Comparison of ENCODE assay signal across 33 cellular contexts in the genomic region with DNA sequence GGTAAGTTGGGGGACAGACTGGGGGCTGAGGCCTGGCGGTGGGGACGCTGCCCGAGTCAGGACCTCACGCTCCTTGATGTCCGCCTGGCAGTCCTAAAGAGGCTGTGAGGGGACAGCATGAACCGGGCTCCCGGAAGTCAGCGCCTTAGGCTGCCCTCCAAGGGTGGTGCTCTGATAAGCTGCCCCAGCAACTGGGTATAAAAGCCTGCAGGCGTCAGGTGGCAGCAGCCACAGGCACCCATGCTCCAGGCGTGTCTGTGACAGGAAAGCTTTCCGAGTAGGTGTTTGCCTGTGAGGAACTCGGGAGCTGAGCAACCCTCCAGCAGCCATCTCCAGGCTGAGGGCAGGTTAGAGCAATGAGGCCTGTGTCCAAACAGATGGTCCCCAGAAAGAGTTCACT.
"Had no signal": no experiment of that assay in that cellular context is flagged by ENCODE, and none has a peak within 500 bp of the region (broad histone marks: within the 10 kb centered on the region; RNA-seq: fewer than 3 reads in every experiment).

No MANE protein-coding gene starts in this region.

- H3K4me3 Mint-ChIP-seq: activated CD8-positive, alpha-beta T cell treated with anti-CD3 and anti-CD28 coated beads for 36 hours; activated naive CD4-positive, alpha-beta T cell treated with anti-CD3 and anti-CD28 coated beads, Interleukin-2, amount 50 U/mL, for 24 hours; activated naive CD8-positive, alpha-beta T cell treated with anti-CD3 and anti-CD28 coated beads, Interleukin-2, amount 50 U/mL, for 24 hours; immature natural killer cell; naive B cell; nephron progenitor cell; stimulated activated naive B cell treated with anti-CD40 and anti-IgM and Interleukin-4, amounts not matched to agents 10 μg/mL and 1 μg/mL and 100 μg/mL, for 72 hours had no signal

- H3K27ac ChIP-seq: neutrophil, ovary, stomach, suprapubic skin, tibial artery, upper lobe of right lung had no signal

- DNase-seq: activated CD4-positive, alpha-beta T cell treated with anti-CD3 and anti-CD28 coated beads for 1 hour; activated CD4-positive, alpha-beta T cell treated with anti-CD3 and anti-CD28 coated beads, Interleukin-2, amount 50 U/mL, for 1 hour; activated CD8-positive, alpha-beta T cell treated with anti-CD3 and anti-CD28 coated beads for 36 hours; activated naive CD8-positive, alpha-beta T cell treated with anti-CD3 and anti-CD28 coated beads, Interleukin-2, amount 50 U/mL, for 24 hours; activated T-cell treated with anti-CD3 and anti-CD28 coated beads, Interleukin-2, amount 50 U/mL, for 48 hours; amygdala; dorsolateral prefrontal cortex; effector memory CD4-positive, alpha-beta T cell; erythroblast; foreskin fibroblast; head of caudate nucleus; hypothalamus; immature natural killer cell; naive B cell; nephron progenitor cell; ovary; sigmoid colon; small intestine; stimulated activated CD4-positive, alpha-beta T cell treated with anti-CD3 and anti-CD28 coated beads, Interleukin-1b, Interleukin-23, amount 100 ng/mL, for 48 hours; stimulated activated CD4-positive, alpha-beta T cell treated with anti-CD3 and anti-CD28 coated beads, Interleukin-4, amount 100 ng/mL, for 4 hours; stimulated activated CD8-positive, alpha-beta memory T cell treated with anti-CD3 and anti-CD28 coated beads, Interleukin-4, amount 100 ng/mL, for 48 hours; stimulated activated naive B cell treated with anti-CD40 and anti-IgM and Interleukin-4, amounts not matched to agents 10 μg/mL and 1 μg/mL and 100 μg/mL, for 72 hours; stomach; tibial artery; upper lobe of right lung had no signal

- H3K36me3 ChIP-seq: breast epithelium, ovary had no signal

- H3K9me3 ChIP-seq: breast epithelium, neutrophil, ovary, sigmoid colon, stomach, suprapubic skin, tibial artery, upper lobe of right lung had no signal

- H3K9me3 Mint-ChIP-seq: activated CD8-positive, alpha-beta T cell treated with anti-CD3 and anti-CD28 coated beads for 36 hours; activated naive CD4-positive, alpha-beta T cell treated with anti-CD3 and anti-CD28 coated beads, Interleukin-2, amount 50 U/mL, for 24 hours; activated naive CD8-positive, alpha-beta T cell treated with anti-CD3 and anti-CD28 coated beads, Interleukin-2, amount 50 U/mL, for 24 hours; activated T-helper 2 cell treated with anti-CD3 and anti-CD28 coated beads, Interferon-gamma antibody, Interleukin-2, Interleukin-4, amounts not matched to agents 10 μg/mL and 5 μg/mL and 100 μg/mL, durations not matched to agents 14 hours and 24 hours and 36 hours; naive B cell; nephron progenitor cell; stimulated activated naive B cell treated with anti-CD40 and anti-IgM and Interleukin-4, amounts not matched to agents 10 μg/mL and 1 μg/mL and 100 μg/mL, for 72 hours had no signal

- H3K27me3 ChIP-seq: breast epithelium, dorsolateral prefrontal cortex, neutrophil, ovary, sigmoid colon, stomach, suprapubic skin, tibial artery, upper lobe of right lung had no signal

- H3K36me3 Mint-ChIP-seq: naive B cell had no signal

- H3K27me3 Mint-ChIP-seq: activated CD8-positive, alpha-beta T cell treated with anti-CD3 and anti-CD28 coated beads for 36 hours; activated naive CD4-positive, alpha-beta T cell treated with anti-CD3 and anti-CD28 coated beads, Interleukin-2, amount 50 U/mL, for 24 hours; activated naive CD8-positive, alpha-beta T cell treated with anti-CD3 and anti-CD28 coated beads, Interleukin-2, amount 50 U/mL, for 24 hours; naive B cell; progenitor cell of endocrine pancreas; stimulated activated naive B cell treated with anti-CD40 and anti-IgM and Interleukin-4, amounts not matched to agents 10 μg/mL and 1 μg/mL and 100 μg/mL, for 72 hours had no signal

- ATAC-seq: activated CD8-positive, alpha-beta T cell treated with anti-CD3 and anti-CD28 coated beads for 36 hours; activated naive CD8-positive, alpha-beta T cell treated with anti-CD3 and anti-CD28 coated beads, Interleukin-2, amount 50 U/mL, for 24 hours; left lobe of liver; stimulated activated naive B cell treated with anti-CD40 and anti-IgM and Interleukin-4, amounts not matched to agents 10 μg/mL and 1 μg/mL and 100 μg/mL, for 72 hours; upper lobe of right lung had no signal

- H3K4me1 ChIP-seq: breast epithelium had no signal

- H3K4me1 Mint-ChIP-seq: activated naive CD4-positive, alpha-beta T cell treated with anti-CD3 and anti-CD28 coated beads, Interleukin-2, amount 50 U/mL, for 24 hours; activated naive CD8-positive, alpha-beta T cell treated with anti-CD3 and anti-CD28 coated beads, Interleukin-2, amount 50 U/mL, for 24 hours; naive B cell; stimulated activated naive B cell treated with anti-CD40 and anti-IgM and Interleukin-4, amounts not matched to agents 10 μg/mL and 1 μg/mL and 100 μg/mL, for 72 hours had no signal

- H3K27ac Mint-ChIP-seq: activated CD8-positive, alpha-beta T cell treated with anti-CD3 and anti-CD28 coated beads for 36 hours; activated naive CD4-positive, alpha-beta T cell treated with anti-CD3 and anti-CD28 coated beads, Interleukin-2, amount 50 U/mL, for 24 hours; activated naive CD8-positive, alpha-beta T cell treated with anti-CD3 and anti-CD28 coated beads, Interleukin-2, amount 50 U/mL, for 24 hours; activated T-helper 2 cell treated with anti-CD3 and anti-CD28 coated beads, Interferon-gamma antibody, Interleukin-2, Interleukin-4, amounts not matched to agents 10 μg/mL and 5 μg/mL and 100 μg/mL, durations not matched to agents 14 hours and 24 hours and 36 hours; immature natural killer cell; stimulated activated naive B cell treated with anti-CD40 and anti-IgM and Interleukin-4, amounts not matched to agents 10 μg/mL and 1 μg/mL and 100 μg/mL, for 72 hours had no signal

- H3K4me3 ChIP-seq: breast epithelium, coronary artery, dorsolateral prefrontal cortex, ovary, sigmoid colon, stomach, suprapubic skin, tibial artery, upper lobe of right lung had no signal
